Comparison of ENCODE assay signal across 29 cellular contexts in genomic region chr5:42217791-42218190, GRCh38.
"Had no signal": no experiment of that assay in that cellular context is flagged by ENCODE, and none has a peak within 500 bp of the region (broad histone marks: within the 10 kb centered on the region; RNA-seq: fewer than 3 reads in every experiment).

No MANE protein-coding gene starts in this region.

- H3K9ac ChIP-seq: SK-N-SH had no signal

- H3K27ac Mint-ChIP-seq: T-helper 1 cell treated with Interleukin-12 subunit alpha and Interleukin-12 subunit beta and Interleukin-4 antibody, amounts not matched to agents 30 μg/mL and 1 μg/mL, for 36 hours had no signal

- H3K36me3 ChIP-seq: SJSA1 had no signal

- H3K9me3 Mint-ChIP-seq: T-helper 1 cell treated with Interleukin-12 subunit alpha and Interleukin-12 subunit beta and Interleukin-4 antibody, amounts not matched to agents 30 μg/mL and 1 μg/mL, for 36 hours had no signal

- H3K27ac ChIP-seq: PC-9, SJSA1 had no signal

- H3K27me3 ChIP-seq: SJSA1 had no signal

- DNase-seq: Karpas-422, NCI-H1048, NCI-H1092 treated with DMSO at 0.1 percent for 48 hours, NCI-H1105 treated with DMSO at 0.1 percent for 48 hours, NCI-H1417, NCI-H1436, NCI-H146, NCI-H1694, NCI-H187, NCI-H1930, NCI-H2029 treated with DMSO at 0.1 percent for 48 hours, NCI-H226, NCI-H446 treated with DMSO at 0.1 percent for 48 hours, NCI-H510A, NCI-H524, NCI-H526, NCI-H69, NCI-H748 treated with DMSO at 0.1 percent for 48 hours, NCI-H82, PC-9, Right ventricle myocardium superior, RPMI8226, SHP77 treated with DMSO at 0.1 percent for 48 hours, SK-N-SH, SW 1271, T-helper 1 cell had no signal

- ATAC-seq: Panc1 had no signal

- H3K9me3 ChIP-seq: SJSA1, SK-N-SH had no signal

- H3K4me3 Mint-ChIP-seq: T-helper 1 cell treated with Interleukin-12 subunit alpha and Interleukin-12 subunit beta and Interleukin-4 antibody, amounts not matched to agents 30 μg/mL and 1 μg/mL, for 36 hours had no signal

- H3K4me1 ChIP-seq: SJSA1 had no signal

- H3K4me2 ChIP-seq: PC-9, SK-N-SH had no signal

- H3K9me2 ChIP-seq: SK-N-SH had no signal

- H2AFZ ChIP-seq: PC-9 had no signal

- H3K4me3 ChIP-seq: PC-9, SJSA1 had no signal
